In the genomic region with DNA sequence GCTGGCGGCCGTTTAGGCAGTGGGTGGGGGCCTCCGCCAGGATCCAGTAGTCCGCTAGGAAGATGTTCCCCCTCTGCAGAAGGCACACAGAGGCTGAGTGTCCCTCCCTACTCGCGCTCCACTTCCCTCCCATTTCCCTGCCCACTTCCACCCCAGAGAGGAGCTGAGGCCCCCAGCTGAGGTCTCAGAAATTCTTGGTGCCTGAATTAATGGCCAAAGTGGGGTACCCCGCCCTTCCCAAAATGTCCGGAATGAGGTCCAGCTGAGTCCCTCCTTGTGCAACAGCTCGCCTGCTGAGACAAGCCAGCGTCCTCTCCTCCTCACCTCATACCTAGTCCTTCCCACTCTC, we compare ENCODE assay signal across 14 cellular contexts. TPM values are rescaled to one million over a fixed set of nuclear protein-coding genes. Genes with fewer than 3 reads are reported as not detected.
DNase-seq lines count a peak whose midpoint lies in the region; ATAC-seq and TF ChIP-seq lines count a peak whose summit lies in the region.
"Had no signal": no experiment of that assay in that cellular context is flagged by ENCODE, and none has a peak within 500 bp of the region (broad histone marks: within the 10 kb centered on the region; RNA-seq: fewer than 3 reads in every experiment).

No MANE protein-coding gene starts in this region.

- ATAC-seq in GM21515 (IDR thresholded peaks at IDR 0.05; ENCODE audit: unreplicated experiment) (no peak), GM19455 (IDR thresholded peaks at IDR 0.05; ENCODE audit: unreplicated experiment) (no peak)

- H3K27me3 Mint-ChIP-seq in CD4-positive, alpha-beta memory T cell, result peaks cover 19 to 27% of the 10 kb centered on the region in 2 donors

- H4K8ac ChIP-seq in neuronal stem cell (ENCODE audit: low read depth, low read length), result no peak overlapping the region

- no peak; the same call in 1 of the 2 replicates for TF ChIP-seq CTCF in MM.1S (IDR thresholded peaks at IDR 0.05; ENCODE audit: low read length)

- H2BK5ac ChIP-seq in neuronal stem cell (ENCODE audit: low read length), result no peak overlapping the region

- H3K27me3 ChIP-seq in CD4-positive, alpha-beta memory T cell (ENCODE audit: insufficient read depth, low read length), result peaks cover 28% of the 10 kb centered on the region
- H3K27me3 ChIP-seq in MM.1S (replicated peaks; ENCODE audit: insufficient read depth, low read length) (peaks cover 74% of the 10 kb centered on the region), neuronal stem cell (ENCODE audit: control insufficient read depth in 3 of 3, insufficient read depth in 3 of 3, low read depth in 1 of 3, low read length in 3 of 3) (peaks cover 0 to 76% (median 48%) of the 10 kb centered on the region in 3 experiments)
- H3K27me3 ChIP-seq in effector memory CD4-positive, alpha-beta T cell (replicated peaks; ENCODE audit: control insufficient read depth, insufficient read depth, low read length, poor library complexity, severe bottlenecking), result peaks cover 7% of the 10 kb centered on the region

- H3K9me3 ChIP-seq in CD4-positive, alpha-beta memory T cell (ENCODE audit: control insufficient read depth in 1 of 2, low read length in 2 of 2), result no peaks in the 10 kb centered on the region
- H3K9me3 ChIP-seq in MM.1S (replicated peaks; ENCODE audit: insufficient read depth, low read length) (no peaks in the 10 kb centered on the region), neuronal stem cell (replicated peaks in 1 of 2; ENCODE audit: control insufficient read depth in 2 of 2, insufficient read depth in 1 of 2, low read depth in 1 of 2, low read length in 2 of 2) (peaks cover 0 to 2% of the 10 kb centered on the region in 2 donors)
- H3K9me3 ChIP-seq in effector memory CD4-positive, alpha-beta T cell (ENCODE audit: control insufficient read depth, low read length), result no peaks in the 10 kb centered on the region

- no peaks in the 10 kb centered on the region for H3K36me3 Mint-ChIP-seq in CD4-positive, alpha-beta memory T cell

- no peaks in the 10 kb centered on the region for H3K9me3 Mint-ChIP-seq in CD4-positive, alpha-beta memory T cell
- H3K9me3 Mint-ChIP-seq: stimulated activated naive CD8-positive, alpha-beta T cell treated with anti-CD3 and anti-CD28 coated beads, Interleukin-15, Interleukin-2, amounts not matched to agents 100 ng/mL and 50 ng/mL, for 24 hours had no signal

- H3K4me2 ChIP-seq in MM.1S (ENCODE audit: low read depth, low read length) (peak overlapping the region; percentile 99; the same call in 1 of the 2 replicates), neuronal stem cell (ENCODE audit: insufficient read depth, low read length, poor library complexity, severe bottlenecking) (peak overlapping the region; percentile 98)

- no peak overlapping the region for H2BK15ac ChIP-seq in neuronal stem cell (ENCODE audit: low read length)

- no peaks in the 10 kb centered on the region for H3K9me2 ChIP-seq in MM.1S (replicated peaks; ENCODE audit: insufficient read depth, low read length)

- H3K23ac ChIP-seq in neuronal stem cell (ENCODE audit: low read depth, low read length, poor library complexity), result peak overlapping the region; percentile 68

- DNase-seq in CD4-positive, alpha-beta memory T cell, result no peak
- DNase-seq in MM.1S (no peak), neuronal stem cell (ENCODE audit: low spot score) (no peak), DMS153 treated with DMSO at 0.1 percent for 48 hours (lab: John Stamatoyannopoulos, UW; ENCODE audit: unreplicated experiment) (no peak)
- no peak for DNase-seq in effector memory CD4-positive, alpha-beta T cell
- DNase-seq in activated CD8-positive, alpha-beta memory T cell treated with anti-CD3 and anti-CD28 coated beads, Interleukin-2, amount 50 U/mL, for 48 hours, result no peak

- no peak overlapping the region for H2BK120ac ChIP-seq in neuronal stem cell (ENCODE audit: low read depth, low read length)

- H3K14ac ChIP-seq in neuronal stem cell (ENCODE audit: low read length), result no peak overlapping the region

- H3K79me1 ChIP-seq in neuronal stem cell (ENCODE audit: low read depth, low read length), result no peaks in the 10 kb centered on the region

- H3F3A ChIP-seq in MM.1S (ENCODE audit: insufficient read depth, low read length), result no peaks in the 10 kb centered on the region; the same call in 1 of the 2 replicates

- H3K9ac ChIP-seq in MM.1S (ENCODE audit: low read length) (no peak overlapping the region), neuronal stem cell (ENCODE audit: low read depth, low read length, poor library complexity) (no peak overlapping the region)

- no peak overlapping the region for H3K4ac ChIP-seq in neuronal stem cell (ENCODE audit: low read length)

- no peak overlapping the region for H3K27ac ChIP-seq in CD4-positive, alpha-beta memory T cell (ENCODE audit: low read depth, low read length)
- H3K27ac ChIP-seq in MM.1S (ENCODE audit: low read length) (no peak overlapping the region), neuronal stem cell (replicated peaks; ENCODE audit: low read length) (no peak overlapping the region)
- H3K27ac ChIP-seq in effector memory CD4-positive, alpha-beta T cell (ENCODE audit: insufficient read depth, low read length, poor library complexity, severe bottlenecking), result no peak overlapping the region
- H3K27ac ChIP-seq: cardiac muscle cell had no signal

- intact Hi-C loops in CD4-positive, alpha-beta memory T cell (cut with micrococcal nuclease), result loop anchor here (1.0 kb wide), 5 partner anchors 9 to 50 kb away; no protein-coding TSS in a partner anchor

- peaks cover 5% of the 10 kb centered on the region for H3K4me1 ChIP-seq in CD4-positive, alpha-beta memory T cell (ENCODE audit: insufficient read depth, low read length)
- H3K4me1 ChIP-seq in MM.1S (ENCODE audit: low read length) (no peaks in the 10 kb centered on the region), neuronal stem cell (ENCODE audit: control insufficient read depth in 2 of 2, insufficient read depth in 1 of 2, low read depth in 1 of 2, low read length in 2 of 2) (peaks cover 0 to 6% of the 10 kb centered on the region in 2 donors)
- peaks cover 5% of the 10 kb centered on the region for H3K4me1 ChIP-seq in effector memory CD4-positive, alpha-beta T cell (ENCODE audit: control insufficient read depth, insufficient read depth, low read length, poor library complexity, severe bottlenecking)

- peaks cover 0 to 5% (median 2%) of the 10 kb centered on the region in 4 donors for H3K4me1 Mint-ChIP-seq in CD4-positive, alpha-beta memory T cell

- H3K79me2 ChIP-seq in MM.1S (ENCODE audit: low read length), result no peaks in the 10 kb centered on the region

- no peaks in the 10 kb centered on the region for H3K36me3 ChIP-seq in CD4-positive, alpha-beta memory T cell (ENCODE audit: insufficient read depth, low read length)
- H3K36me3 ChIP-seq in MM.1S (replicated peaks; ENCODE audit: insufficient read depth, low read length), result no peaks in the 10 kb centered on the region
- H3K36me3 ChIP-seq in effector memory CD4-positive, alpha-beta T cell (ENCODE audit: control insufficient read depth, insufficient read depth, low read length), result no peaks in the 10 kb centered on the region
- H3K36me3 ChIP-seq in neuronal stem cell (replicated peaks in 1 of 2; ENCODE audit: control insufficient read depth in 2 of 2, insufficient read depth in 2 of 2, low read length in 2 of 2), result no peaks in the 10 kb centered on the region
- H3K36me3 ChIP-seq: cardiac muscle cell had no signal

- H4K91ac ChIP-seq in neuronal stem cell (ENCODE audit: low read depth, low read length, poor library complexity), result no peak overlapping the region

- H2AFZ ChIP-seq in MM.1S (ENCODE audit: low read length) (no peak overlapping the region), neuronal stem cell (ENCODE audit: low read length) (no peak overlapping the region)

- H3K4me3 ChIP-seq in CD4-positive, alpha-beta memory T cell (ENCODE audit: low read length in 2 of 2), result peak overlapping the region in 1 of 2 donors; percentile 66
- H3K4me3 ChIP-seq in MM.1S (ENCODE audit: low read length), result peak overlapping the region; percentile 67; the same call in 1 of the 2 replicates
- peak overlapping the region; percentile 64 for H3K4me3 ChIP-seq in effector memory CD4-positive, alpha-beta T cell (ENCODE audit: insufficient read depth, low read depth, low read length, poor library complexity, severe bottlenecking)
- no peak overlapping the region for H3K4me3 ChIP-seq in neuronal stem cell (ENCODE audit: low read length in 2 of 2)

- H2AK5ac ChIP-seq in neuronal stem cell (ENCODE audit: low read depth, low read length), result no peak overlapping the region

- POLR2A ChIA-PET in CD4-positive, alpha-beta memory T cell (lab: Charles Lee; ENCODE audit: partially characterized antibody), result interaction anchor here (0.7 to 4.5 kb wide), 12 partner anchors 9 to 272 kb away, joined by 3 to 30 read pairs (median 4); a partner anchor contains a TSS

- no peaks in the 10 kb centered on the region for H4K20me1 ChIP-seq in MM.1S (ENCODE audit: insufficient read depth, low read length)

- CTCF ChIA-PET in CD4-positive, alpha-beta memory T cell (lab: Charles Lee; ENCODE audit: partially characterized antibody), result interaction anchor here (0.8 to 9.3 kb wide), 36 partner anchors 9 to 267 kb away, joined by 3 to 178 read pairs (median 5); a partner anchor contains a TSS

- H2BK12ac ChIP-seq in neuronal stem cell (ENCODE audit: low read length), result no peak overlapping the region

- H3K18ac ChIP-seq in neuronal stem cell (ENCODE audit: low read length), result no peak overlapping the region

- peak overlapping the region in 6 of 8 donors; percentile 12 to 67 (median 42) for H3K4me3 Mint-ChIP-seq in CD4-positive, alpha-beta memory T cell
- H3K4me3 Mint-ChIP-seq: stimulated activated naive CD8-positive, alpha-beta T cell treated with anti-CD3 and anti-CD28 coated beads, Interleukin-15, Interleukin-2, amounts not matched to agents 100 ng/mL and 50 ng/mL, for 24 hours had no signal

- no CpG with 5 or more reads among the region's 10 CpGs for WGBS in neuronal stem cell (ENCODE audit: extremely low coverage in 2 of 2, insufficient read length in 2 of 2, insufficient replicate concordance in 1 of 2), 2 donors

- no peak overlapping the region for H3K27ac Mint-ChIP-seq in CD4-positive, alpha-beta memory T cell
- H3K27ac Mint-ChIP-seq: stimulated activated naive CD8-positive, alpha-beta T cell treated with anti-CD3 and anti-CD28 coated beads, Interleukin-15, Interleukin-2, amounts not matched to agents 100 ng/mL and 50 ng/mL, for 24 hours had no signal

RNA-seq across cellular contexts. Expression of a gene that starts 7.9 kb away (rescaled TPM):
- total RNA-seq in CD4-positive, alpha-beta memory T cell, result under 1 TPM; 0.32 to 0.33 TPM
- polyA plus RNA-seq in CD4-positive, alpha-beta memory T cell, result under 1 TPM in 1 of 2 donors, not detected in 1; 0.20 TPM
- polyA plus RNA-seq in neuronal stem cell (2013, experiment 1 of 2), result 0.07 TPM
- polyA plus RNA-seq in neuronal stem cell (2013, experiment 2 of 2), result 0.11 TPM
- total RNA-seq: cardiac muscle cell, epithelial cell of proximal tubule, mesenteric fat pad, renal cortical epithelial cell had no signal

RNA-seq across cellular contexts. Expression of a gene that starts 13.5 kb away (rescaled TPM):
- not detected for total RNA-seq in CD4-positive, alpha-beta memory T cell
- polyA plus RNA-seq in CD4-positive, alpha-beta memory T cell, result not detected
- polyA plus RNA-seq in neuronal stem cell (2013, experiment 1 of 2), result 5.8 TPM
- 4.2 TPM for polyA plus RNA-seq in neuronal stem cell (2013, experiment 2 of 2)
- total RNA-seq: CD4-positive, CD25-positive, alpha-beta regulatory T cell; mesenteric fat pad; renal cortical epithelial cell had no signal
- polyA plus RNA-seq: CD4-positive, CD25-positive, alpha-beta regulatory T cell had no signal

RNA-seq across cellular contexts. Expression of a gene that starts 22.9 kb away (rescaled TPM):
- total RNA-seq in CD4-positive, alpha-beta memory T cell, result under 1 TPM in 1 of 2 experiments, not detected in 1; 0.44 TPM
- polyA plus RNA-seq in CD4-positive, alpha-beta memory T cell, result under 1 TPM in 1 of 2 donors, not detected in 1; 0.79 TPM
- 0.33 TPM for polyA plus RNA-seq in neuronal stem cell (2013, experiment 1 of 2)
- polyA plus RNA-seq in neuronal stem cell (2013, experiment 2 of 2), result 0.29 TPM
- total RNA-seq: CD4-positive, CD25-positive, alpha-beta regulatory T cell; mesenteric fat pad; renal cortical epithelial cell had no signal

RNA-seq across cellular contexts. Expression of a gene that starts 41.8 kb away (rescaled TPM):
- 10 to 100 TPM; 78.9 to 79.4 TPM for total RNA-seq in CD4-positive, alpha-beta memory T cell
- polyA plus RNA-seq in CD4-positive, alpha-beta memory T cell, result 10 to 100 TPM in 1 of 2 donors, 1 to 10 TPM in 1; 3.7 to 18.6 TPM
- 17.0 TPM for polyA plus RNA-seq in neuronal stem cell (2013, experiment 1 of 2)
- 18.7 TPM for polyA plus RNA-seq in neuronal stem cell (2013, experiment 2 of 2)

RNA-seq across cellular contexts. Expression of a gene that starts 52.3 kb away (rescaled TPM):
- total RNA-seq in CD4-positive, alpha-beta memory T cell, result 100 to 1,000 TPM; 190 to 203 TPM
- polyA plus RNA-seq in CD4-positive, alpha-beta memory T cell, result 100 to 1,000 TPM in 1 of 2 donors, 10 to 100 TPM in 1; 41.6 to 106 TPM
- polyA plus RNA-seq in neuronal stem cell (2013, experiment 1 of 2), result 47.3 TPM
- polyA plus RNA-seq in neuronal stem cell (2013, experiment 2 of 2), result 45.3 TPM

Comparison
In these comparisons a context has a peak if more than half of its experiments do, and no peak if none do; other contexts are left out.
1. H3K4me3 ChIP-seq: peak in MM.1S (single experiment) and effector memory CD4-positive, alpha-beta T cell (single experiment); none in neuronal stem cell (0 of 2).